In genomic region chr13:111323549-111323948, GRCh38 we compare ENCODE assay signal across 31 cellular contexts. TPM values are rescaled to one million over a fixed set of nuclear protein-coding genes. Genes with fewer than 3 reads are reported as not detected.
DNase-seq lines count a peak whose midpoint lies in the region; ATAC-seq, FAIRE-seq and TF ChIP-seq lines count a peak whose summit lies in the region.
"Had no signal": no experiment of that assay in that cellular context is flagged by ENCODE, and none has a peak within 500 bp of the region (broad histone marks: within the 10 kb centered on the region; RNA-seq: fewer than 3 reads in every experiment).

No MANE protein-coding gene starts in this region.

- H3K27me3 ChIP-seq in tibial artery: no peaks in the 10 kb centered on the region
- H3K27me3 ChIP-seq: body of pancreas, foreskin keratinocyte, suprapubic skin had no signal

- H3K36me3 Mint-ChIP-seq in natural killer cell treated with Interleukin-12 subunit alpha and Interleukin-12 subunit beta and Interleukin-15 and Interleukin-18, amount 100 ng/mL, for 72 hours: no peaks in the 10 kb centered on the region
- H3K36me3 Mint-ChIP-seq in natural killer cell (no peaks in the 10 kb centered on the region), Calu3 (ENCODE audit: insufficient read depth, unreplicated experiment) (no peaks in the 10 kb centered on the region)
- H3K36me3 Mint-ChIP-seq in activated CD8-positive, alpha-beta T cell treated with anti-CD3 and anti-CD28 coated beads for 36 hours (ENCODE audit: low read depth): no peaks in the 10 kb centered on the region

- no peak overlapping the region for H3K4me3 Mint-ChIP-seq in natural killer cell treated with Interleukin-12 subunit alpha and Interleukin-12 subunit beta and Interleukin-15 and Interleukin-18, amount 100 ng/mL, for 72 hours
- H3K4me3 Mint-ChIP-seq in natural killer cell (no peak overlapping the region), Calu3 (ENCODE audit: low read depth, unreplicated experiment) (no peak overlapping the region)
- H3K4me3 Mint-ChIP-seq in activated CD8-positive, alpha-beta T cell treated with anti-CD3 and anti-CD28 coated beads for 36 hours: peak overlapping the region; percentile 75
- H3K4me3 Mint-ChIP-seq: stimulated activated memory B cell treated with anti-CD40 and anti-IgM and Interleukin-4, amounts not matched to agents 10 μg/mL and 1 μg/mL and 100 μg/mL, for 72 hours; T-cell had no signal

- H3K9me3 ChIP-seq in kidney (ENCODE audit: control insufficient read depth in 1 of 2, low read length in 2 of 2) (no peaks in the 10 kb centered on the region), tibial artery (no peaks in the 10 kb centered on the region)
- H3K9me3 ChIP-seq: body of pancreas, esophagus muscularis mucosa, suprapubic skin had no signal

- DNase-seq in natural killer cell treated with Interleukin-12 subunit alpha and Interleukin-12 subunit beta and Interleukin-15 and Interleukin-18, amount 100 ng/mL, for 72 hours (ENCODE audit: low spot score): peak; percentile 10
- DNase-seq in natural killer cell (no peak), kidney (peak; percentile 25), tibial artery (peak; percentile 13 to 19), Calu3 (no peak)
- DNase-seq in activated CD8-positive, alpha-beta T cell treated with anti-CD3 and anti-CD28 coated beads for 36 hours: no peak
- DNase-seq: body of pancreas; C1 segment of cervical spinal cord; cerebellar nuclear complex; dermis blood vessel endothelial cell; DMS53; foreskin keratinocyte; Karpas-422; midbrain; naive thymus-derived CD4-positive, alpha-beta T cell; NCI-H1436; NCI-H2081; NCI-H2227 treated with DMSO at 0.1 percent for 48 hours; NCI-H526 treated with DMSO at 0.1 percent for 48 hours; NK-92 treated with Interleukin-12 subunit alpha and Interleukin-12 subunit beta, amount 100 ng/mL, for 24 hours had no signal

- no peak for ATAC-seq in natural killer cell treated with Interleukin-12 subunit alpha and Interleukin-12 subunit beta and Interleukin-15 and Interleukin-18, amount 100 ng/mL, for 72 hours
- no peak for ATAC-seq in natural killer cell
- no peak for ATAC-seq in activated CD8-positive, alpha-beta T cell treated with anti-CD3 and anti-CD28 coated beads for 36 hours
- no peak for ATAC-seq in HG03196 (IDR thresholded peaks at IDR 0.05; ENCODE audit: unreplicated experiment)
- ATAC-seq in HG03159 (IDR thresholded peaks at IDR 0.05; ENCODE audit: unreplicated experiment): no peak
- ATAC-seq: body of pancreas; foreskin keratinocyte; HCT116; naive thymus-derived CD4-positive, alpha-beta T cell; stimulated activated memory B cell treated with anti-CD40 and anti-IgM and Interleukin-4, amounts not matched to agents 10 μg/mL and 1 μg/mL and 100 μg/mL, for 72 hours; T-cell had no signal

- no peak overlapping the region for H3K27ac ChIP-seq in kidney (ENCODE audit: low read depth in 2 of 2, low read length in 2 of 2)
- H3K27ac ChIP-seq in tibial artery: no peak overlapping the region
- H3K27ac ChIP-seq: body of pancreas, esophagus muscularis mucosa, foreskin keratinocyte, suprapubic skin had no signal

- FAIRE-seq in kidney (lab: Jason Lieb, UNC): no peak
- FAIRE-seq: G401.6 had no signal

- no peaks in the 10 kb centered on the region for H3K36me3 ChIP-seq in kidney (ENCODE audit: control insufficient read depth in 1 of 2, insufficient read depth in 2 of 2, low read length in 2 of 2)
- H3K36me3 ChIP-seq in tibial artery: peaks cover 0 to 6% (median 6%) of the 10 kb centered on the region in 3 donors
- H3K36me3 ChIP-seq: esophagus muscularis mucosa, suprapubic skin had no signal

- no peaks in the 10 kb centered on the region for H3K9me3 Mint-ChIP-seq in natural killer cell treated with Interleukin-12 subunit alpha and Interleukin-12 subunit beta and Interleukin-15 and Interleukin-18, amount 100 ng/mL, for 72 hours
- H3K9me3 Mint-ChIP-seq in natural killer cell (no peaks in the 10 kb centered on the region), Calu3 (ENCODE audit: low read depth, unreplicated experiment) (peaks cover 2% of the 10 kb centered on the region)
- H3K9me3 Mint-ChIP-seq in activated CD8-positive, alpha-beta T cell treated with anti-CD3 and anti-CD28 coated beads for 36 hours: no peaks in the 10 kb centered on the region
- H3K9me3 Mint-ChIP-seq: stimulated activated memory B cell treated with anti-CD40 and anti-IgM and Interleukin-4, amounts not matched to agents 10 μg/mL and 1 μg/mL and 100 μg/mL, for 72 hours; T-cell had no signal

- TF ChIP-seq CTCF in natural killer cell (IDR thresholded peaks at IDR 0.05) (no peak), kidney (IDR thresholded peaks at IDR 0.05; ENCODE audit: borderline replicate concordance, extremely low read depth, insufficient read depth) (no peak), tibial artery (IDR thresholded peaks at IDR 0.05) (no peak), Calu3 (IDR thresholded peaks at IDR 0.05; ENCODE audit: unreplicated experiment) (no peak)
- no peak for TF ChIP-seq CTCF in activated CD8-positive, alpha-beta T cell treated with anti-CD3 and anti-CD28 coated beads for 36 hours (IDR thresholded peaks at IDR 0.05)

- H3K4me1 Mint-ChIP-seq in natural killer cell treated with Interleukin-12 subunit alpha and Interleukin-12 subunit beta and Interleukin-15 and Interleukin-18, amount 100 ng/mL, for 72 hours (ENCODE audit: low read depth in 2 of 2): peaks cover 4 to 5% of the 10 kb centered on the region in 2 donors
- H3K4me1 Mint-ChIP-seq in natural killer cell (no peaks in the 10 kb centered on the region), Calu3 (ENCODE audit: low read depth, unreplicated experiment) (no peaks in the 10 kb centered on the region)
- peaks cover 10% of the 10 kb centered on the region for H3K4me1 Mint-ChIP-seq in activated CD8-positive, alpha-beta T cell treated with anti-CD3 and anti-CD28 coated beads for 36 hours (ENCODE audit: low read depth)
- H3K4me1 Mint-ChIP-seq: stimulated activated memory B cell treated with anti-CD40 and anti-IgM and Interleukin-4, amounts not matched to agents 10 μg/mL and 1 μg/mL and 100 μg/mL, for 72 hours had no signal

- H3K4me1 ChIP-seq in kidney (ENCODE audit: control insufficient read depth in 1 of 2, insufficient read depth in 1 of 2, low read depth in 1 of 2, low read length in 2 of 2): no peaks in the 10 kb centered on the region
- no peaks in the 10 kb centered on the region for H3K4me1 ChIP-seq in tibial artery
- H3K4me1 ChIP-seq: body of pancreas, esophagus muscularis mucosa, foreskin keratinocyte, suprapubic skin had no signal

- H3K27me3 Mint-ChIP-seq in natural killer cell treated with Interleukin-12 subunit alpha and Interleukin-12 subunit beta and Interleukin-15 and Interleukin-18, amount 100 ng/mL, for 72 hours: no peaks in the 10 kb centered on the region
- H3K27me3 Mint-ChIP-seq in natural killer cell (ENCODE audit: low read depth in 2 of 2) (no peaks in the 10 kb centered on the region), Calu3 (ENCODE audit: unreplicated experiment) (no peaks in the 10 kb centered on the region)
- H3K27me3 Mint-ChIP-seq in activated CD8-positive, alpha-beta T cell treated with anti-CD3 and anti-CD28 coated beads for 36 hours: no peaks in the 10 kb centered on the region
- H3K27me3 Mint-ChIP-seq: naive thymus-derived CD4-positive, alpha-beta T cell; stimulated activated memory B cell treated with anti-CD40 and anti-IgM and Interleukin-4, amounts not matched to agents 10 μg/mL and 1 μg/mL and 100 μg/mL, for 72 hours; T-cell had no signal

- CTCF ChIA-PET in activated CD8-positive, alpha-beta T cell treated with anti-CD3 and anti-CD28 coated beads for 36 hours (lab: Charles Lee): no interaction called here
- CTCF ChIA-PET in Calu3 (lab: Charles Lee): no interaction called here

- H3K4me3 ChIP-seq in kidney (ENCODE audit: low read length in 2 of 2) (no peak overlapping the region), tibial artery (no peak overlapping the region)
- H3K4me3 ChIP-seq: body of pancreas, esophagus muscularis mucosa, suprapubic skin had no signal

- H3K27ac Mint-ChIP-seq in natural killer cell treated with Interleukin-12 subunit alpha and Interleukin-12 subunit beta and Interleukin-15 and Interleukin-18, amount 100 ng/mL, for 72 hours: peak overlapping the region in 1 of 2 donors; percentile 31
- H3K27ac Mint-ChIP-seq in natural killer cell: no peak overlapping the region
- H3K27ac Mint-ChIP-seq in activated CD8-positive, alpha-beta T cell treated with anti-CD3 and anti-CD28 coated beads for 36 hours: peak overlapping the region; percentile 84
- H3K27ac Mint-ChIP-seq in Calu3 (ENCODE audit: unreplicated experiment): no peak overlapping the region
- H3K27ac Mint-ChIP-seq: stimulated activated memory B cell treated with anti-CD40 and anti-IgM and Interleukin-4, amounts not matched to agents 10 μg/mL and 1 μg/mL and 100 μg/mL, for 72 hours; T-cell had no signal

- POLR2A ChIA-PET in activated CD8-positive, alpha-beta T cell treated with anti-CD3 and anti-CD28 coated beads for 36 hours (lab: Charles Lee): no interaction called here

- intact Hi-C loops in natural killer cell (cut with micrococcal nuclease) (no loop called here), kidney (cut with DNase I) (no loop called here), tibial artery (cut with DNase I; ENCODE audit: low total_unique reads) (no loop called here), Calu3 (cut with micrococcal nuclease; ENCODE audit: unreplicated experiment) (no loop called here)
- intact Hi-C loops in activated CD8-positive, alpha-beta T cell treated with anti-CD3 and anti-CD28 coated beads for 36 hours (cut with micrococcal nuclease): no loop called here

- H3K9ac ChIP-seq in kidney (ENCODE audit: low read length in 2 of 2): no peak overlapping the region

- no TSS peak for BruUV-seq in Calu3 (replicated peaks; lab: Mats Ljungman, UMichigan)

RNA-seq across cellular contexts. Expression of gene TEX29, which starts 3.1 kb away (rescaled TPM):
- under 1 TPM; 0.59 to 0.67 TPM for total RNA-seq in natural killer cell treated with Interleukin-12 subunit alpha and Interleukin-12 subunit beta and Interleukin-15 and Interleukin-18, amount 100 ng/mL, for 72 hours
- total RNA-seq in natural killer cell (not detected), kidney (not detected), Calu3 (2022) (not detected in 2 replicates)
- under 1 TPM; 0.50 to 0.67 TPM for total RNA-seq in activated CD8-positive, alpha-beta T cell treated with anti-CD3 and anti-CD28 coated beads for 36 hours
- not detected for polyA plus RNA-seq in kidney (ENCODE audit: insufficient read depth, low read depth, low replicate concordance)
- total RNA-seq: body of pancreas, foreskin keratinocyte, kidney epithelial cell, lower leg skin, suprapubic skin, ureter had no signal
- polyA plus RNA-seq: naive thymus-derived CD4-positive, alpha-beta T cell had no signal

Comparison
In these comparisons a context has a peak if more than half of its experiments do, and no peak if none do; other contexts are left out.
1. DNase-seq: peak in natural killer cell treated with Interleukin-12 subunit alpha and Interleukin-12 subunit beta and Interleukin-15 and Interleukin-18, amount 100 ng/mL, for 72 hours (single experiment), kidney (single experiment) and tibial artery (2 of 2); none in natural killer cell (single experiment), activated CD8-positive, alpha-beta T cell treated with anti-CD3 and anti-CD28 coated beads for 36 hours (single experiment) and Calu3 (single experiment).